ENCODE assay signal across 2 cellular contexts in the genomic region with DNA sequence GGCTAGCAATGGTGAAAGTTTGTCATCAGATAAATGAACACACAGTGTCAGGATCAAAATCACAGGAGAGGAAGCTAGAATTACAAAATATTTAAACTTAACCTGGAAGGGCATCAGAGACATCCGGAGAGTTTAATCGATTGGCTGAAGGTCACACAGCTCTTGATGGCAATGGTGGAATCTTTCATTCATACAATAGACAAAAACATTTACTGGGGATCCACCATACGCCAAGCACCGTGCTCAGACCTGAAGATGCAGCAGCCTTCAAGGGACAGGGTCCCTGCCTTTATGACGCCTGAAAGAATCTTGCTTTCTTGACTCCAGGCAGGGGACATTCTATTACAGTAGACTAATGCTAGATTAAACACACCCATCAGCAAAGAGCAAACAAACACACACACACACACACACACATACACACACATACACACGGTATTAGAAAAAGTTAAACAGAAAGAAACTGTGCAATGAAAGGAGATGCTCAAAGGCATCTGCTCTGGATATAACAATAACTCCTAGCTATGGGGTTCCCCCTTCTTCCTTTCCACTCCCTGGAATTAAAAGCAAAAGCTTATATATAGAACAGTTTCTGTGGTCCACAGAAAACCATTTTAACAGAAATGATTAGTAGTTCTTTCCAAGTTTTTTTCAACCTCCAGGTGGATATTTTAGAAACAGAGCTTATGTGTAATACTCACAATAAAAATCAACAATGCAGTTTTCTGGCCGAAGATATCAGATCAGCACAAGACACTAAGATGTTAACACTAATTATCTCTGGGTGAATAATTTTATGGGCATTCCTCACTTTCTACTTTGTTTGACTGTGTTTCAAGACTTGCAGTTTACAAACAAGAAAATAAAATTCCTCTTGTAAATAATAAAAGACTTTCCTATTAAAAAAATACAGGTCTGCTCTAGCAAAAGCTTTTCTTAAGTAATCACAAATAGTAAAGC.
TF ChIP-seq lines count a peak whose summit lies in the region.

No MANE protein-coding gene starts in this region.

TF ChIP-seq in SK-N-SH, 30 proteins besides CTCF, POLR2A, EP300 and RAD21:
- TF ChIP-seq, protein P1, sequence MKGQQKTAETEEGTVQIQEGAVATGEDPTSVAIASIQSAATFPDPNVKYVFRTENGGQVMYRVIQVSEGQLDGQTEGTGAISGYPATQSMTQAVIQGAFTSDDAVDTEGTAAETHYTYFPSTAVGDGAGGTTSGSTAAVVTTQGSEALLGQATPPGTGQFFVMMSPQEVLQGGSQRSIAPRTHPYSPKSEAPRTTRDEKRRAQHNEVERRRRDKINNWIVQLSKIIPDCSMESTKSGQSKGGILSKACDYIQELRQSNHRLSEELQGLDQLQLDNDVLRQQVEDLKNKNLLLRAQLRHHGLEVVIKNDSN (IDR thresholded peaks at IDR 0.05; ENCODE audit: borderline replicate concordance, low read depth), result no peak
- no peak for TF ChIP-seq YY1 (IDR thresholded peaks at IDR 0.05; ENCODE audit: low read depth)
- TF ChIP-seq, protein P2, sequence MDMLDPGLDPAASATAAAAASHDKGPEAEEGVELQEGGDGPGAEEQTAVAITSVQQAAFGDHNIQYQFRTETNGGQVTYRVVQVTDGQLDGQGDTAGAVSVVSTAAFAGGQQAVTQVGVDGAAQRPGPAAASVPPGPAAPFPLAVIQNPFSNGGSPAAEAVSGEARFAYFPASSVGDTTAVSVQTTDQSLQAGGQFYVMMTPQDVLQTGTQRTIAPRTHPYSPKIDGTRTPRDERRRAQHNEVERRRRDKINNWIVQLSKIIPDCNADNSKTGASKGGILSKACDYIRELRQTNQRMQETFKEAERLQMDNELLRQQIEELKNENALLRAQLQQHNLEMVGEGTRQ (IDR thresholded peaks at IDR 0.05; ENCODE audit: borderline replicate concordance, low read depth, low read length), result no peak
- no peak for TF ChIP-seq NRF1 (IDR thresholded peaks at IDR 0.05; ENCODE audit: low read depth, low read length)
- TF ChIP-seq, protein P3, sequence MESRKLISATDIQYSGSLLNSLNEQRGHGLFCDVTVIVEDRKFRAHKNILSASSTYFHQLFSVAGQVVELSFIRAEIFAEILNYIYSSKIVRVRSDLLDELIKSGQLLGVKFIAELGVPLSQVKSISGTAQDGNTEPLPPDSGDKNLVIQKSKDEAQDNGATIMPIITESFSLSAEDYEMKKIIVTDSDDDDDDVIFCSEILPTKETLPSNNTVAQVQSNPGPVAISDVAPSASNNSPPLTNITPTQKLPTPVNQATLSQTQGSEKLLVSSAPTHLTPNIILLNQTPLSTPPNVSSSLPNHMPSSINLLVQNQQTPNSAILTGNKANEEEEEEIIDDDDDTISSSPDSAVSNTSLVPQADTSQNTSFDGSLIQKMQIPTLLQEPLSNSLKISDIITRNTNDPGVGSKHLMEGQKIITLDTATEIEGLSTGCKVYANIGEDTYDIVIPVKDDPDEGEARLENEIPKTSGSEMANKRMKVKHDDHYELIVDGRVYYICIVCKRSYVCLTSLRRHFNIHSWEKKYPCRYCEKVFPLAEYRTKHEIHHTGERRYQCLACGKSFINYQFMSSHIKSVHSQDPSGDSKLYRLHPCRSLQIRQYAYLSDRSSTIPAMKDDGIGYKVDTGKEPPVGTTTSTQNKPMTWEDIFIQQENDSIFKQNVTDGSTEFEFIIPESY (IDR thresholded peaks at IDR 0.05; ENCODE audit: borderline replicate concordance, low read depth), result no peak

TF ChIP-seq in endothelial cell of umbilical vein, 7 proteins besides CTCF, POLR2A, EP300 and RAD21 (continued from another document):
- TF ChIP-seq MYC (IDR thresholded peaks at IDR 0.05; ENCODE audit: low read depth, low read length) (no peak), POLR2AphosphoS5 (IDR thresholded peaks at IDR 0.05; ENCODE audit: insufficient read depth, low read depth, low read length) (no peak), FOS (IDR thresholded peaks at IDR 0.05; ENCODE audit: borderline replicate concordance, insufficient read depth, low read length) (no peak), JUN (IDR thresholded peaks at IDR 0.05; ENCODE audit: borderline replicate concordance, insufficient read depth, insufficient read length, low read depth) (no peak), GATA2 (IDR thresholded peaks at IDR 0.05; ENCODE audit: insufficient read depth, insufficient read length, low read depth, low read length) (no peak)
- TF ChIP-seq, protein P4, sequence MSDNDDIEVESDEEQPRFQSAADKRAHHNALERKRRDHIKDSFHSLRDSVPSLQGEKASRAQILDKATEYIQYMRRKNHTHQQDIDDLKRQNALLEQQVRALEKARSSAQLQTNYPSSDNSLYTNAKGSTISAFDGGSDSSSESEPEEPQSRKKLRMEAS (IDR thresholded peaks at IDR 0.05; ENCODE audit: insufficient read depth, insufficient read length), result no peak
